In the genomic region with DNA sequence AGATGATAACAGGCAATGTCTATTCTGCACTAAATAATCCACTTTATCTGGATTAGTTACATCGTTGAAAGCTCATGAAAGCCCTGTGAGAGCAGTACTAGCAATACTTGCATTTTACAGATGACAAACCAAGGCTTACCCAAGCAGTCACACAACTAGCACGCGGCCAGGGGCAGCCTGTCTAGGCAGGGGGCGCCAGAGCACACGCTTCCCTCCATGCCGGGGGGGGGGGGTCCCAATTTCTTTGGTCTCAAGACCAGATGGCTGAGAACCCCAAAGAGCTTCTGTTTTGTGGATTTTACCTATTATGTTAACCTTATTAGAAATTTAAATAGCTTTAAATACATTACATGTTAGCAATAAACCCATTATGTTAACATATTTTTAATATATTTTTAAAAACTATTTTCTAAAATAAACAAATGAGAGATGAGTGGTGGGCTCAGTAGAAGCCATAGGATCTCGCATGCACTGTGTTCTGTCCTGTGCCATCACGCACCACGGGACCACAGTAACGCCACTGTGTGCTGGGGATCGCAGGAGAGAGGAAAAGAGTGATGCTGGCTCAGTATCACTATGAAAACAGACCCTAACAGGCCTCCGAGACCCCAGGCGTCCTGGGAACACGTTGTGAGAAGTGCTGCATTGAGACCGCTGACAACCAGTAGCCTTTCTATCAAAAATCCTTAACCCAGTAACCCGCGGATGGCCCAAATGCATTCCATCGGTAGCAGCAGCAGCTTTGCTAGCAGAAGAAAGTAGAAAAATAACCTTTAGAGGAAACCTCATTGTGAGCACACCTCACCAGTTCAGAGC, we compare ENCODE assay signal across 8 cellular contexts. TPM values are rescaled to one million over a fixed set of nuclear protein-coding genes. Genes with fewer than 3 reads are reported as not detected.
A peak's percentile ranks its signal among the peaks of the same experiment; 100 is the strongest.
DNase-seq lines count a peak whose midpoint lies in the region; ATAC-seq and TF ChIP-seq lines count a peak whose summit lies in the region.

No MANE protein-coding gene starts in this region.

- H3K4me1 ChIP-seq in colonic mucosa = no peaks in the 10 kb centered on the region
- H3K4me1 ChIP-seq in lower lobe of right lung = peaks cover 5% of the 10 kb centered on the region
- H3K4me1 ChIP-seq in upper lobe of left lung = peaks cover 2 to 3% (median 2%) of the 10 kb centered on the region in 4 donors

- peak; percentile 57 for TF ChIP-seq CTCF in colonic mucosa (IDR thresholded peaks at IDR 0.05)
- peak; percentile 68 for TF ChIP-seq CTCF in lower lobe of right lung (IDR thresholded peaks at IDR 0.05)
- peak; percentile 17 to 54 (median 52) for TF ChIP-seq CTCF in upper lobe of left lung (IDR thresholded peaks at IDR 0.05)

- no peaks in the 10 kb centered on the region for H3K36me3 ChIP-seq in colonic mucosa
- no peaks in the 10 kb centered on the region for H3K36me3 ChIP-seq in lower lobe of right lung
- H3K36me3 ChIP-seq in upper lobe of left lung = no peaks in the 10 kb centered on the region

- WGBS in upper lobe of left lung, 2 donors = 51 to 55% methylated on average over 18 of the region's 18 CpGs

- H3K27me3 ChIP-seq in colonic mucosa (peaks cover 11% of the 10 kb centered on the region), lower lobe of right lung (ENCODE audit: low read depth) (peaks cover 10% of the 10 kb centered on the region), upper lobe of left lung (peaks cover 0 to 8% (median under 1%) of the 10 kb centered on the region in 4 donors)

- intact Hi-C loops in colonic mucosa (cut with DNase I) = loop anchor here (5.0 kb wide), 1 partner anchor 89 kb away; no protein-coding TSS in a partner anchor
- intact Hi-C loops in lower lobe of right lung (cut with DNase I) = no loop called here

- TF ChIP-seq EP300 in upper lobe of left lung (IDR thresholded peaks at IDR 0.05) = no peak

- H3K4me3 ChIP-seq in colonic mucosa = no peak overlapping the region
- no peak overlapping the region for H3K4me3 ChIP-seq in lower lobe of right lung
- no peak overlapping the region for H3K4me3 ChIP-seq in upper lobe of left lung

- H3K9me3 ChIP-seq in colonic mucosa = no peaks in the 10 kb centered on the region
- H3K9me3 ChIP-seq in lower lobe of right lung = no peaks in the 10 kb centered on the region
- no peaks in the 10 kb centered on the region for H3K9me3 ChIP-seq in upper lobe of left lung

- DNase-seq in DMS114 treated with DMSO at 0.1 percent for 48 hours (lab: John Stamatoyannopoulos, UW; ENCODE audit: unreplicated experiment) = peak; percentile 16
- peak; percentile 31 for DNase-seq in HT-29 (ENCODE audit: low spot score)
- peak in 3 of 5 donors; percentile 8 to 46 (median 31) for DNase-seq in T-helper 1 cell
- peak; percentile 38 for DNase-seq in colonic mucosa
- no peak for DNase-seq in lower lobe of right lung
- peak; percentile 46 to 80 for DNase-seq in upper lobe of left lung
- DNase-seq in middle frontal gyrus (ENCODE audit: extremely low spot score, low spot score) = no peak

- ATAC-seq in GM19452 (IDR thresholded peaks at IDR 0.05; ENCODE audit: unreplicated experiment) = peak; percentile 90
- ATAC-seq in lower lobe of right lung = peak in 1 of 2 donors; percentile 85
- peak; percentile 73 for ATAC-seq in upper lobe of left lung (ENCODE audit: low FRiP score in 2 of 2)

- H3K27ac ChIP-seq in colonic mucosa (no peak overlapping the region), lower lobe of right lung (no peak overlapping the region), upper lobe of left lung (no peak overlapping the region)

- H3K9ac ChIP-seq in colonic mucosa (ENCODE audit: low read depth in 2 of 2, low read length in 2 of 2) = no peak overlapping the region

- no peak for TF ChIP-seq POLR2A in upper lobe of left lung (IDR thresholded peaks at IDR 0.05)

RNA-seq across cellular contexts. Expression of a gene that starts 5.3 kb away (rescaled TPM):
- 0.05 TPM in 1 of 2 replicates, not detected in the other for total RNA-seq in HT-29 (2014; rRNA removed; shearing (Covaris generic))
- total RNA-seq in colonic mucosa (not detected), lower lobe of right lung (0.59 TPM), upper lobe of left lung (1 to 10 TPM in 1 of 6 donors, under 1 TPM in 3, not detected in 2; 0.15 to 2.1 (median 0.50) TPM)

RNA-seq across cellular contexts. Expression of a gene that starts 28.9 kb away (rescaled TPM):
- 61.6 and 69.3 TPM in 2 replicates for total RNA-seq in HT-29 (2014; rRNA removed; shearing (Covaris generic))
- total RNA-seq in colonic mucosa = 10 to 100 TPM; 65.0 to 73.3 TPM
- total RNA-seq in lower lobe of right lung = 52.8 TPM
- 10 to 100 TPM in 5 of 6 donors, 1 to 10 TPM in 1; 8.4 to 56.5 (median 44.9) TPM for total RNA-seq in upper lobe of left lung

Comparison
In these comparisons a context has a peak if more than half of its experiments do, and no peak if none do; other contexts are left out.
1. DNase-seq: peak in DMS114 treated with DMSO at 0.1 percent for 48 hours (single experiment), HT-29 (single experiment), T-helper 1 cell (3 of 5), colonic mucosa (single experiment) and upper lobe of left lung (2 of 2); none in lower lobe of right lung (single experiment) and middle frontal gyrus (single experiment).
2. Peak in every context shown above with its lines, with median percentiles within 50 percentile points of each other: CTCF ChIP-seq.